ENCODE assay signal across 11 cellular contexts in the genomic region with DNA sequence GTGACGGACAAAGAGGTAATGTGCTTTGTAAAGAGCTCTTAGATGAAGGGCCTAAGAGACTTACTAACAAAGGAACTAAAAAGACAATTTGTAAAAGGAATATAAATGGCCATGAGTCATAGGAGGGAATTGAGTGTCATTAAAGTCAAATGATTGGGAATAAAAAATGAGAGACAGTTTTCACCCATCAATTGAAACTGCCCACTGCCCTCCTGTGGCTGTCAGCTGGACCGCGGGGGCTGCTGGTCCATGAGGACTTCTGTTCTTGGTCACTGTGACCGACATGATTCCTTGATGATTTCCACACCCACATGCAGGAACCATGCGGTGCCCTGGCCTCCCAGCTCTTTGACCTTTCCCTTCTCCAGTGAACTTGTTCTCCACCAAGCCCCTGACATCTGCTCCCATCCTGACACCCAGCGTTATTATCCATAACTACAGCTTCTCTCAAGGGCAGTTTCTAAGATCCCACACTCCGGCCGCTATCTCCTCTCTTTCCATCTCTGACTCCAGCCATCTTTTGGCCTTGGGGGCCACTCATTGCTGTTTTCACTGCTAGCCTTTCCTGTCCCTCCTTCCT. TPM values are rescaled to one million over a fixed set of nuclear protein-coding genes. Genes with fewer than 3 reads are reported as not detected.
DNase-seq lines count a peak whose midpoint lies in the region; ATAC-seq and TF ChIP-seq lines count a peak whose summit lies in the region.
"Had no signal": no experiment of that assay in that cellular context is flagged by ENCODE, and none has a peak within 500 bp of the region (broad histone marks: within the 10 kb centered on the region; RNA-seq: fewer than 3 reads in every experiment).

No MANE protein-coding gene starts in this region.

- no peaks in the 10 kb centered on the region; the same call in 1 of the 2 replicates for H3K27me3 Mint-ChIP-seq in HFFc6 (ENCODE audit: insufficient read depth)
- H3K27me3 Mint-ChIP-seq in activated T-helper 17 cell treated with anti-CD3 and anti-CD28 coated beads, Interleukin-2, amount 50 U/mL, for 72 hours: no peaks in the 10 kb centered on the region

- peaks cover 11% of the 10 kb centered on the region for H3K4me1 Mint-ChIP-seq in HFFc6 (ENCODE audit: low read depth)
- no peaks in the 10 kb centered on the region for H3K4me1 Mint-ChIP-seq in activated T-helper 17 cell treated with anti-CD3 and anti-CD28 coated beads, Interleukin-2, amount 50 U/mL, for 72 hours

- peak; percentile 82 for DNase-seq in COLO829 (ENCODE audit: low spot score)
- no peak for DNase-seq in HFFc6
- no peak for DNase-seq in kidney epithelial cell (ENCODE audit: low read depth)
- no peak for DNase-seq in SKM-1 (lab: John Stamatoyannopoulos, UW; ENCODE audit: unreplicated experiment)
- DNase-seq in retina: no peak
- DNase-seq in left colon: no peak
- DNase-seq: activated CD4-positive, CD25-positive, alpha-beta regulatory T cell treated with anti-CD3 and anti-CD28 coated beads, Interleukin-2, amount 50 U/mL, for 72 hours; GF-D8; tibial artery had no signal

- no peak overlapping the region for H3K27ac Mint-ChIP-seq in HFFc6
- no peak overlapping the region for H3K27ac Mint-ChIP-seq in activated T-helper 17 cell treated with anti-CD3 and anti-CD28 coated beads, Interleukin-2, amount 50 U/mL, for 72 hours

- H3K4me3 Mint-ChIP-seq in HFFc6: no peak overlapping the region
- no peak overlapping the region for H3K4me3 Mint-ChIP-seq in activated T-helper 17 cell treated with anti-CD3 and anti-CD28 coated beads, Interleukin-2, amount 50 U/mL, for 72 hours

- no peak overlapping the region for H3K4me3 ChIP-seq in kidney epithelial cell (ENCODE audit: low read depth, low read length)
- H3K4me3 ChIP-seq: tibial artery had no signal

- peaks cover 11% of the 10 kb centered on the region for H3K36me3 Mint-ChIP-seq in HFFc6 (ENCODE audit: low read depth)
- no peaks in the 10 kb centered on the region for H3K36me3 Mint-ChIP-seq in activated T-helper 17 cell treated with anti-CD3 and anti-CD28 coated beads, Interleukin-2, amount 50 U/mL, for 72 hours (ENCODE audit: low read depth)

- ATAC-seq in activated T-helper 17 cell treated with anti-CD3 and anti-CD28 coated beads, Interleukin-2, amount 50 U/mL, for 72 hours (replicated peaks): no peak
- no peak for ATAC-seq in left colon

- TF ChIP-seq CTCF in HFFc6 (IDR thresholded peaks at IDR 0.05) (peak; percentile 62), VCaP (conservative IDR thresholded peaks at IDR 0.05) (peak; percentile 59), kidney epithelial cell (IDR thresholded peaks at IDR 0.05; ENCODE audit: insufficient read depth, low read length, poor library complexity, severe bottlenecking) (peak; percentile 16)

- no peaks in the 10 kb centered on the region for H3K27me3 ChIP-seq in kidney epithelial cell (ENCODE audit: control insufficient read depth, insufficient read depth, low read length)
- H3K27me3 ChIP-seq: tibial artery had no signal

- no peaks in the 10 kb centered on the region for H3K9me3 Mint-ChIP-seq in HFFc6
- H3K9me3 Mint-ChIP-seq in activated T-helper 17 cell treated with anti-CD3 and anti-CD28 coated beads, Interleukin-2, amount 50 U/mL, for 72 hours: no peaks in the 10 kb centered on the region

- no peaks in the 10 kb centered on the region for H3K36me3 ChIP-seq in kidney epithelial cell (ENCODE audit: control insufficient read depth, insufficient read depth, low read length)

- intact Hi-C loops in left colon (cut with DNase I, micrococcal nuclease): no loop called here

- no peak overlapping the region for H3K27ac ChIP-seq in VCaP
- H3K27ac ChIP-seq: tibial artery had no signal

RNA-seq across cellular contexts. Expression of a gene that starts 48.4 kb away (rescaled TPM):
- 1,000 to 10,000 TPM; 1,007 to 1,412 (median 1,300) TPM for total RNA-seq in HFFc6 (2021; fragmentation: NEBNext Ultra II Directional; extraction: Animal tissue kit (Norgen Biotek cat#: 25700))
- 248 and 276 TPM in 2 replicates for total RNA-seq in kidney epithelial cell
- 100 to 1,000 TPM in 1 of 2 donors, 10 to 100 TPM in 1; 42.0 to 102 TPM for total RNA-seq in activated T-helper 17 cell treated with anti-CD3 and anti-CD28 coated beads, Interleukin-2, amount 50 U/mL, for 72 hours
- 100 to 1,000 TPM; 115 to 119 TPM for total RNA-seq in left colon
